26 cellular contexts compared by ENCODE assay signal in genomic region chr5:104299998-104300706, GRCh38.
"Had no signal": no experiment of that assay in that cellular context is flagged by ENCODE, and none has a peak within 500 bp of the region (broad histone marks: within the 10 kb centered on the region; RNA-seq: fewer than 3 reads in every experiment).

No MANE protein-coding gene starts in this region.

- FAIRE-seq: RCC 7860, TTC549 had no signal

- H3K36me3 ChIP-seq: ascending aorta, SJSA1 had no signal

- H3K4me1 ChIP-seq: ascending aorta, SJSA1 had no signal

- H3K4me3 ChIP-seq: ascending aorta, body of pancreas, SJSA1 had no signal

- H3K4me3 Mint-ChIP-seq: activated B cell treated with CpG ODN at 0.5 μM for 24 hours; activated CD4-positive, alpha-beta T cell treated with anti-CD3 and anti-CD28 coated beads, Interleukin-2, amount 10 ng/mL, durations not matched to agents 24 days and 14 days; activated naive CD8-positive, alpha-beta T cell treated with anti-CD3 and anti-CD28 coated beads, Interleukin-2, amount 50 U/mL, for 24 hours; activated T-cell treated with anti-CD3 and anti-CD28 coated beads, Interleukin-2, amount 50 U/mL, for 4 hours; central memory CD8-positive, alpha-beta T cell; T-helper 17 cell had no signal

- H3K36me3 Mint-ChIP-seq: activated naive CD4-positive, alpha-beta T cell treated with anti-CD3 and anti-CD28 coated beads, Interleukin-2, amount 50 U/mL, for 72 hours had no signal

- H3K27ac Mint-ChIP-seq: activated B cell treated with CpG ODN at 0.5 μM for 24 hours; activated CD4-positive, alpha-beta T cell treated with anti-CD3 and anti-CD28 coated beads, Interleukin-2, amount 10 ng/mL, durations not matched to agents 24 days and 14 days; activated naive CD4-positive, alpha-beta T cell treated with anti-CD3 and anti-CD28 coated beads, Interleukin-2, amount 50 U/mL, for 72 hours; activated naive CD8-positive, alpha-beta T cell treated with anti-CD3 and anti-CD28 coated beads, Interleukin-2, amount 50 U/mL, for 24 hours; T-helper 17 cell had no signal

- DNase-seq: activated B cell treated with CpG ODN at 0.5 μM for 24 hours; activated CD4-positive, alpha-beta T cell treated with anti-CD3 and anti-CD28 coated beads for 1 hour; activated CD4-positive, alpha-beta T cell treated with anti-CD3 and anti-CD28 coated beads, Interleukin-2, amount 10 ng/mL, durations not matched to agents 24 days and 14 days; activated CD4-positive, alpha-beta T cell treated with anti-CD3 and anti-CD28 coated beads, Interleukin-2, amount 50 U/mL, for 48 hours; activated effector memory CD4-positive, alpha-beta T cell treated with anti-CD3 and anti-CD28 coated beads, Interleukin-2, amount 50 U/mL, for 16 hours; activated naive CD4-positive, alpha-beta T cell treated with Interleukin-2 at 50 U/mL for 16 hours; activated naive CD8-positive, alpha-beta T cell treated with anti-CD3 and anti-CD28 coated beads, Interleukin-2, amount 50 U/mL, for 24 hours; activated T-cell treated with anti-CD3 and anti-CD28 coated beads, Interleukin-2, amount 50 U/mL, for 4 hours; amniotic stem cell; body of pancreas; NCI-H146; NCI-H187 treated with DMSO at 0.1 percent for 48 hours; NCI-H2081 treated with DMSO at 0.1 percent for 48 hours; NCI-H2171; NCI-H226; NCI-H526; NCI-H774; SHP77; T-helper 17 cell; T-helper 9 cell had no signal

- H3K27ac ChIP-seq: ascending aorta, body of pancreas, SJSA1 had no signal

- H3K27me3 Mint-ChIP-seq: activated B cell treated with CpG ODN at 0.5 μM for 24 hours; activated CD4-positive, alpha-beta T cell treated with anti-CD3 and anti-CD28 coated beads, Interleukin-2, amount 10 ng/mL, durations not matched to agents 24 days and 14 days; activated naive CD8-positive, alpha-beta T cell treated with anti-CD3 and anti-CD28 coated beads, Interleukin-2, amount 50 U/mL, for 24 hours; central memory CD8-positive, alpha-beta T cell; T-helper 17 cell had no signal

- H3K4me1 Mint-ChIP-seq: activated B cell treated with CpG ODN at 0.5 μM for 24 hours; activated CD4-positive, alpha-beta T cell treated with anti-CD3 and anti-CD28 coated beads, Interleukin-2, amount 10 ng/mL, durations not matched to agents 24 days and 14 days; activated naive CD8-positive, alpha-beta T cell treated with anti-CD3 and anti-CD28 coated beads, Interleukin-2, amount 50 U/mL, for 24 hours; central memory CD8-positive, alpha-beta T cell; T-helper 17 cell had no signal

- H3K27me3 ChIP-seq: ascending aorta, body of pancreas, SJSA1 had no signal

- H3K9me3 Mint-ChIP-seq: activated B cell treated with CpG ODN at 0.5 μM for 24 hours; activated CD4-positive, alpha-beta T cell treated with anti-CD3 and anti-CD28 coated beads, Interleukin-2, amount 10 ng/mL, durations not matched to agents 24 days and 14 days had no signal

- ATAC-seq: activated naive CD4-positive, alpha-beta T cell treated with anti-CD3 and anti-CD28 coated beads, Interleukin-2, amount 50 U/mL, for 72 hours; activated naive CD8-positive, alpha-beta T cell treated with anti-CD3 and anti-CD28 coated beads, Interleukin-2, amount 50 U/mL, for 24 hours; activated T-cell treated with anti-CD3 and anti-CD28 coated beads, Interleukin-2, amount 50 U/mL, for 4 hours; body of pancreas; T-helper 17 cell had no signal
